16 cellular contexts compared by ENCODE assay signal in genomic region chr5:119301210-119301609, GRCh38. TPM values are rescaled to one million over a fixed set of nuclear protein-coding genes. Genes with fewer than 3 reads are reported as not detected.
A peak's percentile ranks its signal among the peaks of the same experiment; 100 is the strongest.
DNase-seq lines count a peak whose midpoint lies in the region; ATAC-seq and TF ChIP-seq lines count a peak whose summit lies in the region.
"Had no signal": no experiment of that assay in that cellular context is flagged by ENCODE, and none has a peak within 500 bp of the region (broad histone marks: within the 10 kb centered on the region; RNA-seq: fewer than 3 reads in every experiment).

No MANE protein-coding gene starts in this region.

- no peaks in the 10 kb centered on the region for H3K9me3 Mint-ChIP-seq in natural killer cell
- no peaks in the 10 kb centered on the region for H3K9me3 Mint-ChIP-seq in natural killer cell treated with Interleukin-12 subunit alpha and Interleukin-12 subunit beta and Interleukin-15 and Interleukin-18, amount 100 ng/mL, for 72 hours
- no peaks in the 10 kb centered on the region for H3K9me3 Mint-ChIP-seq in effector memory CD8-positive, alpha-beta T cell
- no peaks in the 10 kb centered on the region for H3K9me3 Mint-ChIP-seq in stimulated activated naive CD8-positive, alpha-beta T cell treated with anti-CD3 and anti-CD28 coated beads, Interleukin-15, amount 100 ng/mL, for 72 hours
- H3K9me3 Mint-ChIP-seq in chondrocyte (ENCODE audit: low read depth), result no peaks in the 10 kb centered on the region

- no peaks in the 10 kb centered on the region for H3K36me3 ChIP-seq in stomach
- H3K36me3 ChIP-seq: left lung, tibial artery had no signal

- TF ChIP-seq CTCF in natural killer cell (IDR thresholded peaks at IDR 0.05) (no peak), stomach (IDR thresholded peaks at IDR 0.05) (no peak), chondrocyte (IDR thresholded peaks at IDR 0.05) (no peak)

- H3K36me3 Mint-ChIP-seq in natural killer cell (no peaks in the 10 kb centered on the region), T-helper 17 cell (ENCODE audit: low read depth) (peaks cover 3% of the 10 kb centered on the region), chondrocyte (ENCODE audit: low read depth) (no peaks in the 10 kb centered on the region)
- H3K36me3 Mint-ChIP-seq in natural killer cell treated with Interleukin-12 subunit alpha and Interleukin-12 subunit beta and Interleukin-15 and Interleukin-18, amount 100 ng/mL, for 72 hours, result peaks cover 5% of the 10 kb centered on the region
- H3K36me3 Mint-ChIP-seq in effector memory CD8-positive, alpha-beta T cell (ENCODE audit: insufficient read depth), result peaks cover 18% of the 10 kb centered on the region

- DNase-seq in natural killer cell (no peak), T-helper 17 cell (no peak), stomach (no peak), GM03348 (ENCODE audit: low spot score) (no peak), chondrocyte (ENCODE audit: low spot score) (no peak)
- DNase-seq in natural killer cell treated with Interleukin-12 subunit alpha and Interleukin-12 subunit beta and Interleukin-15 and Interleukin-18, amount 100 ng/mL, for 72 hours (ENCODE audit: low spot score), result no peak
- DNase-seq in effector memory CD8-positive, alpha-beta T cell, result no peak
- DNase-seq in stimulated activated naive CD8-positive, alpha-beta T cell treated with anti-CD3 and anti-CD28 coated beads, Interleukin-15, amount 100 ng/mL, for 72 hours, result no peak
- DNase-seq: activated T-cell treated with anti-CD3 and anti-CD28 coated beads, Interleukin-2, amount 50 U/mL, for 48 hours; anterior cingulate cortex; Caco-2; central memory CD4-positive, alpha-beta T cell; left lung; NCI-H1930; NCI-H345; tibial artery had no signal

- no peak for TF ChIP-seq EP300 in stomach (IDR thresholded peaks at IDR 0.05)

- ATAC-seq in natural killer cell (no peak), T-helper 17 cell (no peak)
- ATAC-seq in natural killer cell treated with Interleukin-12 subunit alpha and Interleukin-12 subunit beta and Interleukin-15 and Interleukin-18, amount 100 ng/mL, for 72 hours, result no peak
- no peak for ATAC-seq in effector memory CD8-positive, alpha-beta T cell (replicated peaks)
- ATAC-seq in stimulated activated naive CD8-positive, alpha-beta T cell treated with anti-CD3 and anti-CD28 coated beads, Interleukin-15, amount 100 ng/mL, for 72 hours, result no peak
- ATAC-seq: left lung had no signal

- H3K4me3 Mint-ChIP-seq in natural killer cell (peak overlapping the region; percentile 39), T-helper 17 cell (peak overlapping the region; percentile 19), chondrocyte (ENCODE audit: unreplicated experiment) (no peak overlapping the region)
- no peak overlapping the region for H3K4me3 Mint-ChIP-seq in natural killer cell treated with Interleukin-12 subunit alpha and Interleukin-12 subunit beta and Interleukin-15 and Interleukin-18, amount 100 ng/mL, for 72 hours
- H3K4me3 Mint-ChIP-seq in effector memory CD8-positive, alpha-beta T cell, result peak overlapping the region in 1 of 2 donors; percentile 89
- peak overlapping the region; percentile 9 to 97 for H3K4me3 Mint-ChIP-seq in stimulated activated naive CD8-positive, alpha-beta T cell treated with anti-CD3 and anti-CD28 coated beads, Interleukin-15, amount 100 ng/mL, for 72 hours

- intact Hi-C loops in natural killer cell (cut with micrococcal nuclease), result no loop called here
- intact Hi-C loops in stomach (cut with DNase I; ENCODE audit: low total_unique reads), result no loop called here

- H3K4me3 ChIP-seq in stomach, result no peak overlapping the region
- H3K4me3 ChIP-seq: left lung, tibial artery had no signal

- H3K27ac Mint-ChIP-seq in natural killer cell (peak overlapping the region; percentile 51 to 78), T-helper 17 cell (peak overlapping the region; percentile 96), chondrocyte (ENCODE audit: unreplicated experiment) (no peak overlapping the region)
- peak overlapping the region in 1 of 2 donors; percentile 19 for H3K27ac Mint-ChIP-seq in natural killer cell treated with Interleukin-12 subunit alpha and Interleukin-12 subunit beta and Interleukin-15 and Interleukin-18, amount 100 ng/mL, for 72 hours
- peak overlapping the region; percentile 95 to 98 for H3K27ac Mint-ChIP-seq in effector memory CD8-positive, alpha-beta T cell
- peak overlapping the region in 1 of 2 donors; percentile 21 for H3K27ac Mint-ChIP-seq in stimulated activated naive CD8-positive, alpha-beta T cell treated with anti-CD3 and anti-CD28 coated beads, Interleukin-15, amount 100 ng/mL, for 72 hours

- H3K4me1 Mint-ChIP-seq in natural killer cell, result peaks cover 74 to 82% of the 10 kb centered on the region in 2 donors
- peaks cover 63 to 83% of the 10 kb centered on the region in 2 donors for H3K4me1 Mint-ChIP-seq in natural killer cell treated with Interleukin-12 subunit alpha and Interleukin-12 subunit beta and Interleukin-15 and Interleukin-18, amount 100 ng/mL, for 72 hours (ENCODE audit: low read depth in 2 of 2)
- H3K4me1 Mint-ChIP-seq in T-helper 17 cell, result peaks cover 56% of the 10 kb centered on the region
- peaks cover 60 to 68% of the 10 kb centered on the region in 2 donors for H3K4me1 Mint-ChIP-seq in effector memory CD8-positive, alpha-beta T cell (ENCODE audit: low read depth in 2 of 2)
- peaks cover 92% of the 10 kb centered on the region for H3K4me1 Mint-ChIP-seq in stimulated activated naive CD8-positive, alpha-beta T cell treated with anti-CD3 and anti-CD28 coated beads, Interleukin-15, amount 100 ng/mL, for 72 hours
- peaks cover 57% of the 10 kb centered on the region for H3K4me1 Mint-ChIP-seq in chondrocyte (ENCODE audit: low read depth)

- TF ChIP-seq POLR2A in stomach (IDR thresholded peaks at IDR 0.05), result no peak

- no peak overlapping the region for H3K27ac ChIP-seq in stomach
- H3K27ac ChIP-seq: left lung, tibial artery had no signal

- WGBS in stomach, 5 donors, result 88 to 98% (median 94%) methylated on average over 2 of the region's 2 CpGs

- no peaks in the 10 kb centered on the region for H3K27me3 ChIP-seq in stomach
- H3K27me3 ChIP-seq: left lung, tibial artery had no signal

- no peaks in the 10 kb centered on the region for H3K9me3 ChIP-seq in T-helper 17 cell (ENCODE audit: control insufficient read depth, low read length, poor library complexity, severe bottlenecking)
- no peaks in the 10 kb centered on the region for H3K9me3 ChIP-seq in stomach
- H3K9me3 ChIP-seq: left lung, tibial artery had no signal

- H3K27me3 Mint-ChIP-seq in natural killer cell (ENCODE audit: low read depth in 2 of 2), result no peaks in the 10 kb centered on the region
- no peaks in the 10 kb centered on the region for H3K27me3 Mint-ChIP-seq in natural killer cell treated with Interleukin-12 subunit alpha and Interleukin-12 subunit beta and Interleukin-15 and Interleukin-18, amount 100 ng/mL, for 72 hours
- no peaks in the 10 kb centered on the region for H3K27me3 Mint-ChIP-seq in T-helper 17 cell
- H3K27me3 Mint-ChIP-seq in effector memory CD8-positive, alpha-beta T cell, result no peaks in the 10 kb centered on the region
- H3K27me3 Mint-ChIP-seq in stimulated activated naive CD8-positive, alpha-beta T cell treated with anti-CD3 and anti-CD28 coated beads, Interleukin-15, amount 100 ng/mL, for 72 hours, result no peaks in the 10 kb centered on the region
- H3K27me3 Mint-ChIP-seq in chondrocyte (ENCODE audit: low read depth), result no peaks in the 10 kb centered on the region

- H3K4me1 ChIP-seq in stomach, result peaks cover 22 to 58% (median 40%) of the 10 kb centered on the region in 4 donors

RNA-seq across cellular contexts. Expression of gene TNFAIP8, which starts 54.6 kb away (rescaled TPM):
- total RNA-seq in natural killer cell (10 to 100 TPM; 47.6 to 87.5 (median 76.3) TPM), T-helper 17 cell (100 to 1,000 TPM; 130 to 140 TPM), stomach (10 to 100 TPM in 3 of 5 donors, 1 to 10 TPM in 2; 1.2 to 37.1 (median 10.7) TPM), chondrocyte (15.0 to 22.3 TPM (median 19.5 TPM) in 3 replicates)
- 100 to 1,000 TPM; 131 to 333 TPM for total RNA-seq in natural killer cell treated with Interleukin-12 subunit alpha and Interleukin-12 subunit beta and Interleukin-15 and Interleukin-18, amount 100 ng/mL, for 72 hours
- polyA plus RNA-seq in stomach, result 10 to 100 TPM in 2 of 3 donors, 1 to 10 TPM in 1; 9.6 to 18.4 (median 14.9) TPM

Comparison
In these comparisons a context has a peak if more than half of its experiments do, and no peak if none do; other contexts are left out.
1. H3K4me3 Mint-ChIP-seq: peak in natural killer cell (single experiment), T-helper 17 cell (single experiment) and stimulated activated naive CD8-positive, alpha-beta T cell treated with anti-CD3 and anti-CD28 coated beads, Interleukin-15, amount 100 ng/mL, for 72 hours (2 of 2); none in natural killer cell treated with Interleukin-12 subunit alpha and Interleukin-12 subunit beta and Interleukin-15 and Interleukin-18, amount 100 ng/mL, for 72 hours (single experiment) and chondrocyte (single experiment).